In genomic region chr6:36118550-36119107, GRCh38 we compare ENCODE assay signal across 8 cellular contexts.
DNase-seq lines count a peak whose midpoint lies in the region; ATAC-seq and TF ChIP-seq lines count a peak whose summit lies in the region.

No MANE protein-coding gene starts in this region.

- H3K4me1 ChIP-seq in DOHH2 (ENCODE audit: control insufficient read depth, low read length) (peaks cover 100% of the 10 kb centered on the region), rectal smooth muscle tissue (ENCODE audit: control insufficient read depth, insufficient read depth, low read length) (no peaks in the 10 kb centered on the region)

- H3K27me3 ChIP-seq in DOHH2 (ENCODE audit: control insufficient read depth, low read length) (no peaks in the 10 kb centered on the region), rectal smooth muscle tissue (ENCODE audit: control insufficient read depth, insufficient read depth, low read length) (no peaks in the 10 kb centered on the region)

- H3F3A ChIP-seq in DOHH2 (ENCODE audit: control insufficient read depth, insufficient read depth), result peaks cover 27% of the 10 kb centered on the region

- H3K9me3 ChIP-seq in DOHH2 (ENCODE audit: control insufficient read depth, insufficient read depth, low read length), result no peaks in the 10 kb centered on the region

- H3K9me2 ChIP-seq in DOHH2 (replicated peaks; ENCODE audit: control insufficient read depth, low read length), result no peaks in the 10 kb centered on the region

- no peak for ATAC-seq in GM18868 (IDR thresholded peaks at IDR 0.05; ENCODE audit: unreplicated experiment)
- ATAC-seq in GM18498 (IDR thresholded peaks at IDR 0.05; ENCODE audit: unreplicated experiment), result no peak

- H3K27ac ChIP-seq in DOHH2 (ENCODE audit: low read depth, low read length) (no peak overlapping the region), rectal smooth muscle tissue (ENCODE audit: low read depth, low read length) (no peak overlapping the region)

- no peaks in the 10 kb centered on the region for H3K79me2 ChIP-seq in DOHH2 (ENCODE audit: control insufficient read depth, low read length)

- H3K4me3 ChIP-seq in DOHH2 (ENCODE audit: low read length), result no peak overlapping the region
- no peak overlapping the region for H3K4me3 ChIP-seq in rectal smooth muscle tissue (ENCODE audit: low read length)

- no peak for TF ChIP-seq CTCF in DOHH2 (IDR thresholded peaks at IDR 0.05; ENCODE audit: low read depth, low read length, poor library complexity, severe bottlenecking)

- H3K36me3 ChIP-seq in DOHH2 (ENCODE audit: control insufficient read depth, low read length) (no peaks in the 10 kb centered on the region), rectal smooth muscle tissue (ENCODE audit: control insufficient read depth, insufficient read depth, low read length) (no peaks in the 10 kb centered on the region)

- H3K4me2 ChIP-seq in DOHH2 (ENCODE audit: low read length), result 0 out of 2 replicates have a peak overlapping the region, but pooled peaks have one; percentile 9

- H3K9ac ChIP-seq in rectal smooth muscle tissue (ENCODE audit: low read length), result peak overlapping the region; percentile 27

- no peaks in the 10 kb centered on the region for H4K20me1 ChIP-seq in DOHH2 (ENCODE audit: control insufficient read depth, insufficient read depth, low read depth, low read length)

- DNase-seq in T-helper 9 cell, result peak; percentile 55
- peak; percentile 64 for DNase-seq in central memory CD4-positive, alpha-beta T cell
- no peak for DNase-seq in EL
- no peak for DNase-seq in SW 1271 (lab: John Stamatoyannopoulos, UW)

Comparison
In these comparisons a context has a peak if more than half of its experiments do, and no peak if none do; other contexts are left out.
1. DNase-seq: peak in T-helper 9 cell (single experiment) and central memory CD4-positive, alpha-beta T cell (single experiment); none in EL (single experiment) and SW 1271 (0 of 2).